9 cellular contexts compared by ENCODE assay signal in genomic region chr21:32412998-32413504, GRCh38. TPM values are rescaled to one million over a fixed set of nuclear protein-coding genes. Genes with fewer than 3 reads are reported as not detected.
DNase-seq lines count a peak whose midpoint lies in the region; ATAC-seq, FAIRE-seq and TF ChIP-seq lines count a peak whose summit lies in the region.
"Had no signal": no experiment of that assay in that cellular context is flagged by ENCODE, and none has a peak within 500 bp of the region (broad histone marks: within the 10 kb centered on the region; RNA-seq: fewer than 3 reads in every experiment).

No MANE protein-coding gene starts in this region.

- peaks cover 14% of the 10 kb centered on the region; the same call in 1 of the 2 replicates for H3K23me2 ChIP-seq in H1 (ENCODE audit: low read depth, low read length)

- H4K20me1 ChIP-seq in H1 (replicated peaks in 1 of 2; ENCODE audit: control insufficient read depth in 1 of 2, insufficient read depth in 2 of 2, low read length in 2 of 2) = no peaks in the 10 kb centered on the region

- no peak overlapping the region for H4K91ac ChIP-seq in H1 (replicated peaks; ENCODE audit: insufficient read length, low read length)

- TF ChIP-seq RAD21 in H1 (IDR thresholded peaks at IDR 0.05 in 1 of 2, conservative IDR thresholded peaks at IDR 0.05 in 1 of 2; ENCODE audit: low read depth in 2 of 2, low read length in 2 of 2) = 0 out of 4 replicates have a peak, but pooled peaks of 1 of the 2 experiments have one; percentile 3

- no peak overlapping the region for H3K14ac ChIP-seq in H1 (ENCODE audit: insufficient read length)

- peak overlapping the region; percentile 19; the same call in 1 of the 2 replicates for H3K18ac ChIP-seq in H1 (ENCODE audit: extremely low read depth, low read length)

- H3K9ac ChIP-seq in H1 (replicated peaks in 1 of 4; ENCODE audit: extremely low read depth in 1 of 4, low read depth in 3 of 4, low read length in 3 of 4) (no peak overlapping the region), mucosa of stomach (ENCODE audit: low read length) (peak overlapping the region; percentile 95)
- H3K9ac ChIP-seq: KMS-11 had no signal

- no peak overlapping the region for H3K4ac ChIP-seq in H1 (replicated peaks; ENCODE audit: insufficient read length, low read depth, low read length)

- peak overlapping the region; percentile 48; the same call in 1 of the 2 replicates for H2BK15ac ChIP-seq in H1 (ENCODE audit: low read length)

- H3K27me3 ChIP-seq in SJSA1 (replicated peaks) (no peaks in the 10 kb centered on the region), H1 (replicated peaks in 1 of 4; ENCODE audit: control insufficient read depth in 3 of 4, extremely low read depth in 1 of 4, insufficient read depth in 3 of 4, low read length in 3 of 4) (peaks cover 18 to 57% (median 37%) of the 10 kb centered on the region in 4 experiments), mucosa of stomach (ENCODE audit: control insufficient read depth, insufficient read depth, low read length) (no peaks in the 10 kb centered on the region), uterus (no peaks in the 10 kb centered on the region)

- intact Hi-C loops in uterus (cut with DNase I; ENCODE audit: low total_unique reads) = loop anchor here (10.0 kb wide), 1 partner anchor 192 kb away; no protein-coding TSS in a partner anchor

- ATAC-seq in HG03175 (IDR thresholded peaks at IDR 0.05; ENCODE audit: unreplicated experiment) = no peak
- ATAC-seq in HG02763 (IDR thresholded peaks at IDR 0.05; ENCODE audit: unreplicated experiment) = no peak
- no peak for ATAC-seq in HG03342 (IDR thresholded peaks at IDR 0.05; ENCODE audit: unreplicated experiment)

- no peak overlapping the region for H2BK12ac ChIP-seq in H1 (ENCODE audit: low read depth, low read length)

- H3K4me1 ChIP-seq in SJSA1 (replicated peaks) (peaks cover 44% of the 10 kb centered on the region), H1 (replicated peaks in 1 of 4; ENCODE audit: control insufficient read depth in 3 of 4, insufficient read depth in 4 of 4, low read length in 3 of 4) (peaks cover 3 to 26% (median 10%) of the 10 kb centered on the region in 4 experiments), mucosa of stomach (ENCODE audit: control insufficient read depth, insufficient read depth, low read length) (peaks cover 23% of the 10 kb centered on the region), uterus (peaks cover 0 to 14% of the 10 kb centered on the region in 2 donors)

- TF ChIP-seq EP300 in H1 (IDR thresholded peaks at IDR 0.05; ENCODE audit: borderline replicate concordance in 1 of 2, low read depth in 2 of 2, low read length in 2 of 2) = no peak

- no peak overlapping the region for H3K23ac ChIP-seq in H1 (ENCODE audit: insufficient read length)

- peak in 2 of 3 experiments; percentile 21 to 37; a peak in 3 of 4 replicates for TF ChIP-seq CTCF in H1 (IDR thresholded peaks at IDR 0.05; ENCODE audit: control extremely low read depth in 1 of 3, insufficient read depth in 1 of 3, low read depth in 1 of 3, low read length in 3 of 3)
- no peak for TF ChIP-seq CTCF in uterus (IDR thresholded peaks at IDR 0.05)

- no peak overlapping the region for H2BK5ac ChIP-seq in H1 (ENCODE audit: low read depth, low read length)

- H3K56ac ChIP-seq in H1 (replicated peaks; ENCODE audit: insufficient read length, low read depth, low read length) = no peak overlapping the region

- no peak overlapping the region for H2AFZ ChIP-seq in H1 (ENCODE audit: low read length)

- no peak overlapping the region for H2AK5ac ChIP-seq in H1 (ENCODE audit: low read depth, low read length)

- H2BK20ac ChIP-seq in H1 (ENCODE audit: low read length) = no peak overlapping the region

- no peak for FAIRE-seq in H1 (lab: Jason Lieb, UNC)

- H2BK120ac ChIP-seq in H1 (replicated peaks; ENCODE audit: low read depth, low read length) = no peak overlapping the region

- peak; percentile 44 for DNase-seq in DMS53 (lab: John Stamatoyannopoulos, UW)
- DNase-seq in SJSA1 (ENCODE audit: low read depth in 1 of 2, low spot score in 2 of 2) = no peak
- DNase-seq in H1 (ENCODE audit: low read depth in 1 of 2, low spot score in 2 of 2) = no peak
- DNase-seq in uterus = peak; percentile 61 to 63

- H4K5ac ChIP-seq in H1 (ENCODE audit: insufficient read length, low read depth, low read length) = no peak overlapping the region

- WGBS in H1 (ENCODE audit: extremely low coverage in 1 of 2, insufficient coverage in 1 of 2, insufficient read length in 1 of 2, insufficient replicate concordance in 2 of 2, low coverage in 1 of 2, low lambda C conversion rate in 2 of 2, missing lambda C conversion rate in 1 of 2), 2 experiments = 20% methylated on average over 30 of the region's 33 CpGs; no CpG with 5 or more reads in 1 of the 2 experiments

- H3K79me1 ChIP-seq in H1 (ENCODE audit: low read depth, low read length) = no peaks in the 10 kb centered on the region

- POLR2A ChIA-PET in H1 (lab: Charles Lee; ENCODE audit: partially characterized antibody) = interaction anchor here (1.0 kb wide), 1 partner anchor 186 kb away, joined by 3 read pairs; no protein-coding TSS in a partner anchor

- H3K4me3 ChIP-seq in SJSA1 (peak overlapping the region; percentile 74), H1 (ENCODE audit: extremely low read depth in 1 of 4, insufficient read depth in 2 of 4, low read depth in 3 of 4, low read length in 4 of 4) (peak overlapping the region; percentile 20 to 63 (median 34); a peak in 7 of 8 replicates), mucosa of stomach (ENCODE audit: low read length) (peak overlapping the region; percentile 29), uterus (peak overlapping the region; percentile 72 to 90)

- H3K36me3 ChIP-seq in SJSA1 = peaks cover 5% of the 10 kb centered on the region
- H3K36me3 ChIP-seq in H1 (ENCODE audit: control insufficient read depth in 2 of 4, insufficient read depth in 4 of 4, low read length in 3 of 4) = no peaks in the 10 kb centered on the region
- no peaks in the 10 kb centered on the region for H3K36me3 ChIP-seq in mucosa of stomach (ENCODE audit: control insufficient read depth, insufficient read depth, low read length)
- H3K36me3 ChIP-seq in uterus = no peaks in the 10 kb centered on the region

- no peak for TF ChIP-seq POLR2A in H1 (IDR thresholded peaks at IDR 0.05; ENCODE audit: control extremely low read depth in 1 of 2, low read depth in 2 of 2, low read length in 2 of 2)
- peak in 1 of 2 donors; percentile 10 for TF ChIP-seq POLR2A in uterus (IDR thresholded peaks at IDR 0.05)

- H3K27ac ChIP-seq in SJSA1 = peak overlapping the region; percentile 68
- H3K27ac ChIP-seq in H1 (ENCODE audit: low read depth, low read length) = no peak overlapping the region
- peak overlapping the region; percentile 98 to 100 for H3K27ac ChIP-seq in uterus
- H3K27ac ChIP-seq: KMS-11 had no signal

- no peaks in the 10 kb centered on the region for H3K9me3 ChIP-seq in SJSA1 (replicated peaks)
- H3K9me3 ChIP-seq in H1 (ENCODE audit: insufficient read depth in 2 of 2, low read depth in 1 of 2, low read length in 1 of 2) = no peaks in the 10 kb centered on the region
- H3K9me3 ChIP-seq in mucosa of stomach (ENCODE audit: control insufficient read depth, low read length) = no peaks in the 10 kb centered on the region
- H3K9me3 ChIP-seq in uterus = no peaks in the 10 kb centered on the region

- CTCF ChIA-PET in H1 (lab: Charles Lee; ENCODE audit: partially characterized antibody) = interaction anchor here (1.2 to 3.1 kb wide), 7 partner anchors 9 to 189 kb away, joined by 3 to 18 read pairs (median 6); no protein-coding TSS in a partner anchor

- no peaks in the 10 kb centered on the region for H3K79me2 ChIP-seq in H1 (ENCODE audit: control insufficient read depth in 1 of 2, insufficient read depth in 2 of 2, low read length in 2 of 2)

- peak overlapping the region; percentile 71 to 90 for H3K4me2 ChIP-seq in H1 (ENCODE audit: insufficient read depth in 1 of 2, low read depth in 2 of 2, low read length in 2 of 2)
- H3K4me2 ChIP-seq: KMS-11 had no signal

- H4K8ac ChIP-seq in H1 (ENCODE audit: extremely low read depth, insufficient read depth, low read length) = no peak overlapping the region; the same call in 1 of the 2 replicates

TF ChIP-seq in H1, 55 proteins besides CTCF, POLR2A, EP300 and RAD21 (continues in another document):
- peak; percentile 65 for TF ChIP-seq SUZ12 (IDR thresholded peaks at IDR 0.05; ENCODE audit: low read length)
- peak; percentile 72 for TF ChIP-seq EZH2 (IDR thresholded peaks at IDR 0.05; ENCODE audit: low read depth, low read length, severe bottlenecking)
- peak; percentile 64 for TF ChIP-seq E2F6 (IDR thresholded peaks at IDR 0.05)
- no peak for TF ChIP-seq BCL11A (IDR thresholded peaks at IDR 0.05; ENCODE audit: low read depth in 2 of 2, low read length in 2 of 2)

RNA-seq across cellular contexts. Expression of gene EVA1C, which starts 0.5 kb away (rescaled TPM):
- total RNA-seq in SJSA1 (2014; rRNA removed; shearing (Covaris generic)) = 13.4 and 19.6 TPM in 2 replicates
- total RNA-seq in H1 (2021; fragmentation: NEBNext Ultra II Directional; extraction: Animal tissue kit (Norgen Biotek cat#: 25700)) = 3.6 and 4.3 TPM in 2 replicates
- polyA plus RNA-seq in H1 (2011; rRNA removed) = 1.9 and 2.6 TPM in 2 replicates
- polyA plus RNA-seq in H1 (2011; cell fraction: cytosol; rRNA removed) = 1.9 TPM
- polyA plus RNA-seq in H1 (2011; cell fraction: nucleus; rRNA removed) = 2.6 TPM
- 4.8 to 6.3 TPM (median 6.1 TPM) in 4 replicates for polyA plus RNA-seq in H1 (2012, experiment 1 of 2)
- polyA plus RNA-seq in H1 (2012, experiment 2 of 2) = 4.0 TPM
- 2.7 TPM for polyA plus RNA-seq in H1 (2013, experiment 1 of 2)
- polyA plus RNA-seq in H1 (2013, experiment 2 of 2) = 2.5 TPM
- 2.7 and 6.4 TPM in 2 replicates for polyA minus RNA-seq in H1 (2011; rRNA and poly(A)+ RNA removed)
- 1.3 TPM for polyA minus RNA-seq in H1 (2011; cell fraction: cytosol; rRNA and poly(A)+ RNA removed)
- 5.2 TPM for polyA minus RNA-seq in H1 (2011; cell fraction: nucleus; rRNA and poly(A)+ RNA removed)
- total RNA-seq in uterus = 100 to 1,000 TPM in 1 of 4 donors, 10 to 100 TPM in 2, 1 to 10 TPM in 1; 8.3 to 105 (median 48.7) TPM

RNA-seq across cellular contexts. Expression of gene URB1, which starts 20.2 kb away (rescaled TPM):
- 14.0 and 17.4 TPM in 2 replicates for total RNA-seq in SJSA1 (2014; rRNA removed; shearing (Covaris generic))
- 28.2 and 28.9 TPM in 2 replicates for total RNA-seq in H1 (2021; fragmentation: NEBNext Ultra II Directional; extraction: Animal tissue kit (Norgen Biotek cat#: 25700))
- polyA plus RNA-seq in H1 (2011; rRNA removed) = 8.1 and 10.1 TPM in 2 replicates
- polyA plus RNA-seq in H1 (2011; cell fraction: cytosol; rRNA removed) = 8.1 TPM
- 19.7 TPM for polyA plus RNA-seq in H1 (2011; cell fraction: nucleus; rRNA removed)
- 13.8 to 16.7 TPM (median 15.8 TPM) in 4 replicates for polyA plus RNA-seq in H1 (2012, experiment 1 of 2)
- polyA plus RNA-seq in H1 (2012, experiment 2 of 2) = 6.4 TPM
- polyA plus RNA-seq in H1 (2013, experiment 1 of 2) = 10.6 TPM
- 9.4 TPM for polyA plus RNA-seq in H1 (2013, experiment 2 of 2)
- 31.1 and 35.5 TPM in 2 replicates for polyA minus RNA-seq in H1 (2011; rRNA and poly(A)+ RNA removed)
- 20.4 TPM for polyA minus RNA-seq in H1 (2011; cell fraction: cytosol; rRNA and poly(A)+ RNA removed)
- polyA minus RNA-seq in H1 (2011; cell fraction: nucleus; rRNA and poly(A)+ RNA removed) = 29.3 TPM
- 10 to 100 TPM; 11.8 to 31.0 (median 26.0) TPM for total RNA-seq in uterus

Comparison
In these comparisons a context has a peak if more than half of its experiments do, and no peak if none do; other contexts are left out.
1. DNase-seq: peak in DMS53 (single experiment) and uterus (2 of 2); none in SJSA1 (0 of 2) and H1 (0 of 2).
2. H3K4me3 ChIP-seq: peak in every context shown above with its lines; median percentile 81 in uterus; 74 in SJSA1; 34 in H1; 29 in mucosa of stomach.
3. CTCF ChIP-seq: peak in H1 (2 of 3); none in uterus (0 of 4).